ENCODE assay signal across 16 cellular contexts in the genomic region with DNA sequence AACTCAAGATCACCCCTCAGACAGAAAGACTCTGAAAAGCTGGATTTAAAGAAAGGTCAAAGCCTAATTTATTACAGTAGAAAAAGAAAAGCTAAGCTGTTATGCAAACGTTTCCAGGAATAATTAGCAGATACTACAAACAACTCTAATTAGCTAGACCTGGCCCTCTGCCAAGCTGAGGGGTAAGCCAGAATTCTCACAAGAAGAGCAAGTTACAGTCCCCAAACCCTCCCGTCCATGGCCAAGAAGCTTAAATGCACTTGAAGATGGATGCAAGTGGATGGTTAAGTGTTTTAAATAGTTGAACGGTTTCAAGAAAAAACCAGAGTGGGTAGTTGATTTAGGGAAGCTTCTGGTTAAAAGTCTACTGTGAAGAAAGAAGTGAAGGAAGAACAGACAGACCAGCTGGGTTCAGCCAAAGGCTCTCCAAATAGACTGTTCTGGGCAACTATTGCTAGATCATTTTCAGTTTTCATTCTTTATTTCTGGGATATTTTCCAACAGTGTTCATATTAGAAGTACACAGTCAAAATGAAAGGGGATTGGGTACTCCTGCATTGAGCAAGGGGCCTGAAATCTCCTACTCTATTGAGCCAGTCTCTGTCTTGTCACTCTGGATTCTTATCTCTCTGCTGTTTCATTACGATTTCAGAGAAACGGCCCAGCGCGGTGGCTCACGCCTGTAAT. TPM values are rescaled to one million over a fixed set of nuclear protein-coding genes. Genes with fewer than 3 reads are reported as not detected.
A peak's percentile ranks its signal among the peaks of the same experiment; 100 is the strongest.
DNase-seq lines count a peak whose midpoint lies in the region; ATAC-seq and TF ChIP-seq lines count a peak whose summit lies in the region.
"Had no signal": no experiment of that assay in that cellular context is flagged by ENCODE, and none has a peak within 500 bp of the region (broad histone marks: within the 10 kb centered on the region; RNA-seq: fewer than 3 reads in every experiment).

No MANE protein-coding gene starts in this region.

- DNase-seq in activated CD4-positive, alpha-beta T cell treated with anti-CD3 and anti-CD28 coated beads for 36 hours = no peak
- DNase-seq in activated CD4-positive, alpha-beta T cell treated with anti-CD3 and anti-CD28 coated beads, Interleukin-2, amount 10 ng/mL, durations not matched to agents 7 days and 5 days = no peak
- DNase-seq in SK-N-MC (ENCODE audit: low read depth, low spot score) (no peak), hippocampal formation (lab: John Stamatoyannopoulos, UW) (peak; percentile 7 to 38), thyroid gland (peak; percentile 58), GOT3 (lab: John Stamatoyannopoulos, UW) (no peak), mesothelial cell of epicardium (ENCODE audit: low spot score in 2 of 2, unreplicated experiment in 2 of 2) (no peak)
- DNase-seq in stimulated activated CD8-positive, alpha-beta memory T cell treated with anti-CD3 and anti-CD28 coated beads, Interleukin-4, amount 100 ng/mL, for 48 hours = no peak
- DNase-seq: activated CD8-positive, alpha-beta T cell treated with anti-CD3 and anti-CD28 coated beads for 36 hours; activated effector memory CD4-positive, alpha-beta T cell treated with anti-CD3 and anti-CD28 coated beads, Interleukin-2, amount 50 U/mL, for 16 hours; effector CD4-positive, alpha-beta T cell; MG63 had no signal

- no peak for ATAC-seq in activated CD4-positive, alpha-beta T cell treated with anti-CD3 and anti-CD28 coated beads for 36 hours
- ATAC-seq: activated CD8-positive, alpha-beta T cell treated with anti-CD3 and anti-CD28 coated beads for 36 hours had no signal

- peaks cover 33 to 42% of the 10 kb centered on the region in 2 donors for H3K4me1 ChIP-seq in thyroid gland

- H3K9me3 ChIP-seq in SK-N-MC (ENCODE audit: low read depth, low read length) (no peaks in the 10 kb centered on the region), thyroid gland (no peaks in the 10 kb centered on the region)
- H3K9me3 ChIP-seq: HAP-1, MG63, neutrophil had no signal

- no peak overlapping the region for H3K4me3 ChIP-seq in SK-N-MC
- no peak overlapping the region for H3K4me3 ChIP-seq in thyroid gland (replicated peaks in 1 of 3)
- H3K4me3 ChIP-seq: HAP-1, MG63, skin epidermis had no signal

- H3K4me3 Mint-ChIP-seq in activated CD4-positive, alpha-beta T cell treated with anti-CD3 and anti-CD28 coated beads for 36 hours = no peak overlapping the region
- no peak overlapping the region for H3K4me3 Mint-ChIP-seq in activated CD4-positive, alpha-beta T cell treated with anti-CD3 and anti-CD28 coated beads, Interleukin-2, amount 10 ng/mL, durations not matched to agents 7 days and 5 days
- H3K4me3 Mint-ChIP-seq in mesothelial cell of epicardium = no peak overlapping the region
- H3K4me3 Mint-ChIP-seq: activated CD8-positive, alpha-beta T cell treated with anti-CD3 and anti-CD28 coated beads for 36 hours; memory B cell had no signal

- no peaks in the 10 kb centered on the region for H3K27me3 Mint-ChIP-seq in activated CD4-positive, alpha-beta T cell treated with anti-CD3 and anti-CD28 coated beads for 36 hours
- H3K27me3 Mint-ChIP-seq in activated CD4-positive, alpha-beta T cell treated with anti-CD3 and anti-CD28 coated beads, Interleukin-2, amount 10 ng/mL, durations not matched to agents 7 days and 5 days = no peaks in the 10 kb centered on the region
- H3K27me3 Mint-ChIP-seq in mesothelial cell of epicardium (ENCODE audit: low read depth) = no peaks in the 10 kb centered on the region
- H3K27me3 Mint-ChIP-seq: activated CD8-positive, alpha-beta T cell treated with anti-CD3 and anti-CD28 coated beads for 36 hours; memory B cell had no signal

- CTCF ChIA-PET in activated CD4-positive, alpha-beta T cell treated with anti-CD3 and anti-CD28 coated beads for 36 hours (lab: Charles Lee) = interaction anchor here (0.7 to 2.8 kb wide), 3 partner anchors 21 to 66 kb away, joined by 3 to 15 read pairs (median 5); no protein-coding TSS in a partner anchor
- CTCF ChIA-PET in activated CD4-positive, alpha-beta T cell treated with anti-CD3 and anti-CD28 coated beads, Interleukin-2, amount 10 ng/mL, durations not matched to agents 7 days and 5 days (lab: Charles Lee) = interaction anchor here (1.6 kb wide), 1 partner anchor 13 kb away, joined by 4 read pairs; no protein-coding TSS in a partner anchor

- POLR2A ChIA-PET in activated CD4-positive, alpha-beta T cell treated with anti-CD3 and anti-CD28 coated beads for 36 hours (lab: Charles Lee) = no interaction called here
- POLR2A ChIA-PET in activated CD4-positive, alpha-beta T cell treated with anti-CD3 and anti-CD28 coated beads, Interleukin-2, amount 10 ng/mL, durations not matched to agents 7 days and 5 days (lab: Charles Lee) = no interaction called here

- peak overlapping the region; percentile 40 for H3K27ac Mint-ChIP-seq in activated CD4-positive, alpha-beta T cell treated with anti-CD3 and anti-CD28 coated beads for 36 hours
- no peak overlapping the region for H3K27ac Mint-ChIP-seq in activated CD4-positive, alpha-beta T cell treated with anti-CD3 and anti-CD28 coated beads, Interleukin-2, amount 10 ng/mL, durations not matched to agents 7 days and 5 days
- no peak overlapping the region for H3K27ac Mint-ChIP-seq in mesothelial cell of epicardium
- H3K27ac Mint-ChIP-seq: activated CD8-positive, alpha-beta T cell treated with anti-CD3 and anti-CD28 coated beads for 36 hours; memory B cell had no signal

- TF ChIP-seq CTCF in thyroid gland (IDR thresholded peaks at IDR 0.05) (peak in 1 of 6 experiments; percentile 8), mesothelial cell of epicardium (IDR thresholded peaks at IDR 0.05; ENCODE audit: unreplicated experiment) (no peak)

- no peaks in the 10 kb centered on the region for H3K9me3 Mint-ChIP-seq in activated CD4-positive, alpha-beta T cell treated with anti-CD3 and anti-CD28 coated beads for 36 hours (ENCODE audit: low read depth)
- no peaks in the 10 kb centered on the region for H3K9me3 Mint-ChIP-seq in activated CD4-positive, alpha-beta T cell treated with anti-CD3 and anti-CD28 coated beads, Interleukin-2, amount 10 ng/mL, durations not matched to agents 7 days and 5 days
- no peaks in the 10 kb centered on the region for H3K9me3 Mint-ChIP-seq in mesothelial cell of epicardium
- H3K9me3 Mint-ChIP-seq: activated CD8-positive, alpha-beta T cell treated with anti-CD3 and anti-CD28 coated beads for 36 hours; memory B cell had no signal

- peak overlapping the region; percentile 13 for H3K9ac ChIP-seq in SK-N-MC (ENCODE audit: insufficient read length)

- intact Hi-C loops in activated CD4-positive, alpha-beta T cell treated with anti-CD3 and anti-CD28 coated beads for 36 hours (cut with DNase I, micrococcal nuclease) = no loop called here
- intact Hi-C loops in thyroid gland (cut with DNase I) = no loop called here

- H3K4me1 Mint-ChIP-seq in activated CD4-positive, alpha-beta T cell treated with anti-CD3 and anti-CD28 coated beads for 36 hours = peaks cover 30% of the 10 kb centered on the region
- peaks cover 28% of the 10 kb centered on the region for H3K4me1 Mint-ChIP-seq in activated CD4-positive, alpha-beta T cell treated with anti-CD3 and anti-CD28 coated beads, Interleukin-2, amount 10 ng/mL, durations not matched to agents 7 days and 5 days
- peaks cover 27% of the 10 kb centered on the region for H3K4me1 Mint-ChIP-seq in mesothelial cell of epicardium

- peaks cover 35% of the 10 kb centered on the region for H3K36me3 Mint-ChIP-seq in activated CD4-positive, alpha-beta T cell treated with anti-CD3 and anti-CD28 coated beads for 36 hours (ENCODE audit: low read depth)
- H3K36me3 Mint-ChIP-seq in activated CD4-positive, alpha-beta T cell treated with anti-CD3 and anti-CD28 coated beads, Interleukin-2, amount 10 ng/mL, durations not matched to agents 7 days and 5 days (ENCODE audit: low read depth) = peaks cover 27% of the 10 kb centered on the region
- H3K36me3 Mint-ChIP-seq in mesothelial cell of epicardium = peaks cover 31% of the 10 kb centered on the region

- 36 to 46% methylated on average over 8 of the region's 8 CpGs for WGBS in thyroid gland, 2 donors

- no peak for TF ChIP-seq POLR2A in thyroid gland (IDR thresholded peaks at IDR 0.05)

- H3K27ac ChIP-seq in SK-N-MC (no peak overlapping the region), thyroid gland (peak overlapping the region; percentile 57 to 71 (median 64))
- H3K27ac ChIP-seq: neutrophil, skin epidermis had no signal

- peaks cover 57% of the 10 kb centered on the region for H3K36me3 ChIP-seq in SK-N-MC (ENCODE audit: insufficient read depth, low read length)
- H3K36me3 ChIP-seq in thyroid gland = peaks cover 34 to 39% of the 10 kb centered on the region in 2 donors

- no peaks in the 10 kb centered on the region for H3K27me3 ChIP-seq in thyroid gland
- H3K27me3 ChIP-seq: MG63, neutrophil had no signal

RNA-seq across cellular contexts. Expression of a gene that starts 4.8 kb away (rescaled TPM):
- 1 to 10 TPM; 4.8 to 5.7 TPM for total RNA-seq in activated CD4-positive, alpha-beta T cell treated with anti-CD3 and anti-CD28 coated beads for 36 hours
- 1 to 10 TPM; 7.5 to 8.0 TPM for total RNA-seq in activated CD4-positive, alpha-beta T cell treated with anti-CD3 and anti-CD28 coated beads, Interleukin-2, amount 10 ng/mL, durations not matched to agents 7 days and 5 days
- total RNA-seq in thyroid gland (10 to 100 TPM; 22.8 to 32.9 (median 29.2) TPM), mesothelial cell of epicardium (30.5 to 33.3 TPM (median 31.4 TPM) in 3 replicates)

RNA-seq across cellular contexts. Expression of a gene that starts 25.7 kb away (rescaled TPM):
- total RNA-seq in activated CD4-positive, alpha-beta T cell treated with anti-CD3 and anti-CD28 coated beads for 36 hours = 10 to 100 TPM in 1 of 2 experiments, 1 to 10 TPM in 1; 7.1 to 11.3 TPM
- total RNA-seq in activated CD4-positive, alpha-beta T cell treated with anti-CD3 and anti-CD28 coated beads, Interleukin-2, amount 10 ng/mL, durations not matched to agents 7 days and 5 days = 1 to 10 TPM; 8.2 to 8.3 TPM
- total RNA-seq in thyroid gland = 1 to 10 TPM; 6.6 to 9.5 (median 7.7) TPM
- 19.9 to 22.0 TPM (median 20.0 TPM) in 3 replicates for total RNA-seq in mesothelial cell of epicardium

Comparison
In these comparisons a context has a peak if more than half of its experiments do, and no peak if none do; other contexts are left out.
1. DNase-seq: peak in hippocampal formation (2 of 2) and thyroid gland (2 of 2); none in activated CD4-positive, alpha-beta T cell treated with anti-CD3 and anti-CD28 coated beads for 36 hours (single experiment), activated CD4-positive, alpha-beta T cell treated with anti-CD3 and anti-CD28 coated beads, Interleukin-2, amount 10 ng/mL, durations not matched to agents 7 days and 5 days (single experiment), SK-N-MC (single experiment), stimulated activated CD8-positive, alpha-beta memory T cell treated with anti-CD3 and anti-CD28 coated beads, Interleukin-4, amount 100 ng/mL, for 48 hours (single experiment), GOT3 (single experiment) and mesothelial cell of epicardium (0 of 2).